In the genomic region with DNA sequence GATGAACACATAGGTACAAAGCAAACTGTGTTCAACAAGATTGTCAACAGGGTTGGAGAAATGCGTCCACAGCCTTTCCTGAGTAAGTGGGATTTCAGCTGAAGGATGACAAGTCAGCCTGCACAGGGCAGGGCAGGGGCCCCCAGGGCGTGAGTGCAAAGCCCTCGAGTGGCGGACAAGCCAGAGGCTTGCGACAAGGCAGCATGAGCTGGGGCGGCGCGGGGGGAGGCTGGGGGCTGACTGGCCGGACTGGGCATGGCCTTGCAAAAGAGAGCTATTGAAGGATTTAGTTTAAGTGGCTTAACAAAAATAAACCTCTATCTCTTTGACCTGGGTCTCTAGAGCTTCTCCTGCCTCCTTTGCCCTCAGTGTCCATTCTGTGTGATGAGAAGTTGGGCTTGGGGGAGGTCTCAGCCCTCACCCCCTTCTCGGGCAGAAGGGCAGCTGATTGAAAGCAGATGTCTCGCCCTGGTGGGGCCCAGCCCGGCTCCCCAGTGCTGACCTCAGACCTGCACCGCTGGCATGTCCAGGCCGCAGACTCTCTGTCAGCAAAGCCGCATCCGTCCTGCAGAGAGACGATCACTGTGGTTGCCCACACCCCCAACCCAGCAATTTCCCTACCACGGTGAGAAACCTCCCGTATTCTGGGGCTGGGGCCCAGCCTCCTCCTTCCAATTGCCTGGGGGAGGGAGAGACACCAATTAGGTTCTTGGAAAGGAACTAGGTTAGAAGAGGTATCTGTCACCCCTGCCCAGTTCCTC, we compare ENCODE assay signal across 16 cellular contexts. TPM values are rescaled to one million over a fixed set of nuclear protein-coding genes. Genes with fewer than 3 reads are reported as not detected.
DNase-seq lines count a peak whose midpoint lies in the region; ATAC-seq and TF ChIP-seq lines count a peak whose summit lies in the region.
"Had no signal": no experiment of that assay in that cellular context is flagged by ENCODE, and none has a peak within 500 bp of the region (broad histone marks: within the 10 kb centered on the region; RNA-seq: fewer than 3 reads in every experiment).

No MANE protein-coding gene starts in this region.

- no peak overlapping the region for H3K27ac ChIP-seq in left ventricle myocardium inferior (replicated peaks)
- no peak overlapping the region for H3K27ac ChIP-seq in uterus
- H3K27ac ChIP-seq: esophagus muscularis mucosa, parathyroid adenoma had no signal

- H3K36me3 Mint-ChIP-seq in activated naive CD8-positive, alpha-beta T cell treated with anti-CD3 and anti-CD28 coated beads, Interleukin-2, amount 10 ng/mL, durations not matched to agents 7 days and 5 days = no peaks in the 10 kb centered on the region
- no peaks in the 10 kb centered on the region for H3K36me3 Mint-ChIP-seq in mesothelial cell of epicardium

- no peaks in the 10 kb centered on the region for H3K27me3 Mint-ChIP-seq in activated naive CD8-positive, alpha-beta T cell treated with anti-CD3 and anti-CD28 coated beads, Interleukin-2, amount 10 ng/mL, durations not matched to agents 7 days and 5 days
- H3K27me3 Mint-ChIP-seq in mesothelial cell of epicardium (ENCODE audit: low read depth) = no peaks in the 10 kb centered on the region

- TF ChIP-seq CTCF in left ventricle myocardium inferior (IDR thresholded peaks at IDR 0.05; ENCODE audit: borderline replicate concordance) (no peak), mesothelial cell of epicardium (IDR thresholded peaks at IDR 0.05; ENCODE audit: unreplicated experiment) (no peak), uterus (IDR thresholded peaks at IDR 0.05) (no peak)

- H3K9me3 ChIP-seq in left ventricle myocardium inferior (replicated peaks) = no peaks in the 10 kb centered on the region
- no peaks in the 10 kb centered on the region for H3K9me3 ChIP-seq in uterus
- H3K9me3 ChIP-seq: esophagus muscularis mucosa had no signal

- H3K4me1 ChIP-seq in left ventricle myocardium inferior (peaks cover 52% of the 10 kb centered on the region), uterus (peaks cover 0 to 13% of the 10 kb centered on the region in 2 donors)

- TF ChIP-seq POLR2A in uterus (IDR thresholded peaks at IDR 0.05) = no peak

- H3K4me3 ChIP-seq in left ventricle myocardium inferior (no peak overlapping the region), uterus (no peak overlapping the region)
- H3K4me3 ChIP-seq: esophagus muscularis mucosa had no signal

- POLR2A ChIA-PET in activated naive CD8-positive, alpha-beta T cell treated with anti-CD3 and anti-CD28 coated beads, Interleukin-2, amount 10 ng/mL, durations not matched to agents 7 days and 5 days (lab: Charles Lee) = interaction anchor here (1.1 to 1.8 kb wide), 4 partner anchors 11 to 247 kb away, joined by 3 to 6 read pairs (median 4); a partner anchor contains a TSS

- ATAC-seq in left ventricle myocardium superior (no peak), GM18868 (IDR thresholded peaks at IDR 0.05; ENCODE audit: unreplicated experiment) (no peak), HG03469 (IDR thresholded peaks at IDR 0.05; ENCODE audit: unreplicated experiment) (no peak)
- ATAC-seq in activated naive CD8-positive, alpha-beta T cell treated with anti-CD3 and anti-CD28 coated beads, Interleukin-2, amount 10 ng/mL, durations not matched to agents 7 days and 5 days (ENCODE audit: low read depth) = no peak

- DNase-seq in left ventricle myocardium inferior (peak; percentile 9), left ventricle myocardium superior (no peak), mesothelial cell of epicardium (ENCODE audit: low spot score in 2 of 2, unreplicated experiment in 2 of 2) (peak in 1 of 2 experiments; percentile 18), uterus (peak; percentile 13 to 14), NCI-H82 treated with DMSO at 0.1 percent for 48 hours (lab: John Stamatoyannopoulos, UW; ENCODE audit: unreplicated experiment) (no peak)
- peak; percentile 29 for DNase-seq in activated naive CD8-positive, alpha-beta T cell treated with anti-CD3 and anti-CD28 coated beads, Interleukin-2, amount 10 ng/mL, durations not matched to agents 7 days and 5 days
- DNase-seq: activated CD4-positive, alpha-beta T cell treated with anti-CD3 and anti-CD28 coated beads for 4 hours; hippocampal formation; NCI-H2081; NCI-H774 had no signal

- peaks cover 40% of the 10 kb centered on the region for H3K4me1 Mint-ChIP-seq in activated naive CD8-positive, alpha-beta T cell treated with anti-CD3 and anti-CD28 coated beads, Interleukin-2, amount 10 ng/mL, durations not matched to agents 7 days and 5 days
- H3K4me1 Mint-ChIP-seq in mesothelial cell of epicardium = peaks cover 91% of the 10 kb centered on the region

- H3K4me3 Mint-ChIP-seq in activated naive CD8-positive, alpha-beta T cell treated with anti-CD3 and anti-CD28 coated beads, Interleukin-2, amount 10 ng/mL, durations not matched to agents 7 days and 5 days = no peak overlapping the region
- H3K4me3 Mint-ChIP-seq in mesothelial cell of epicardium = no peak overlapping the region

- no peaks in the 10 kb centered on the region for H3K36me3 ChIP-seq in left ventricle myocardium inferior
- H3K36me3 ChIP-seq in uterus = no peaks in the 10 kb centered on the region
- H3K36me3 ChIP-seq: esophagus muscularis mucosa had no signal

- no peaks in the 10 kb centered on the region for H3K9me3 Mint-ChIP-seq in activated naive CD8-positive, alpha-beta T cell treated with anti-CD3 and anti-CD28 coated beads, Interleukin-2, amount 10 ng/mL, durations not matched to agents 7 days and 5 days
- H3K9me3 Mint-ChIP-seq in mesothelial cell of epicardium = no peaks in the 10 kb centered on the region

- intact Hi-C loops in left ventricle myocardium inferior (cut with micrococcal nuclease) = no loop called here
- intact Hi-C loops in left ventricle myocardium superior (cut with micrococcal nuclease) = no loop called here
- intact Hi-C loops in uterus (cut with DNase I; ENCODE audit: low total_unique reads) = loop anchor here (5.0 kb wide), 1 partner anchor 189 kb away; no protein-coding TSS in a partner anchor

- peak overlapping the region; percentile 31 for H3K27ac Mint-ChIP-seq in activated naive CD8-positive, alpha-beta T cell treated with anti-CD3 and anti-CD28 coated beads, Interleukin-2, amount 10 ng/mL, durations not matched to agents 7 days and 5 days
- peak overlapping the region; percentile 12 for H3K27ac Mint-ChIP-seq in mesothelial cell of epicardium

- H3K27me3 ChIP-seq in left ventricle myocardium inferior (ENCODE audit: low read depth) (no peaks in the 10 kb centered on the region), uterus (no peaks in the 10 kb centered on the region)
- H3K27me3 ChIP-seq: esophagus muscularis mucosa had no signal

RNA-seq across cellular contexts. Expression of a gene that starts 24.3 kb away (rescaled TPM):
- total RNA-seq in left ventricle myocardium inferior (0.11 TPM), left ventricle myocardium superior (not detected), mesothelial cell of epicardium (0.13 to 0.34 TPM in 2 of 3 replicates, not detected in the other), uterus (under 1 TPM in 2 of 4 donors, not detected in 2; 0.26 to 0.29 TPM)
- total RNA-seq in activated naive CD8-positive, alpha-beta T cell treated with anti-CD3 and anti-CD28 coated beads, Interleukin-2, amount 10 ng/mL, durations not matched to agents 7 days and 5 days = not detected
- total RNA-seq: cerebellum, mammary epithelial cell had no signal

RNA-seq across cellular contexts. Expression of a gene that starts 47.2 kb away (rescaled TPM):
- 93.7 TPM for total RNA-seq in left ventricle myocardium inferior
- 113 TPM for total RNA-seq in left ventricle myocardium superior
- total RNA-seq in activated naive CD8-positive, alpha-beta T cell treated with anti-CD3 and anti-CD28 coated beads, Interleukin-2, amount 10 ng/mL, durations not matched to agents 7 days and 5 days = 1 to 10 TPM; 5.0 TPM
- 49.7 to 57.9 TPM (median 55.2 TPM) in 3 replicates for total RNA-seq in mesothelial cell of epicardium
- total RNA-seq in uterus = 100 to 1,000 TPM in 1 of 4 donors, 10 to 100 TPM in 3; 39.1 to 104 (median 61.0) TPM

Comparison
In these comparisons a context has a peak if more than half of its experiments do, and no peak if none do; other contexts are left out.
1. DNase-seq: peak in left ventricle myocardium inferior (single experiment), activated naive CD8-positive, alpha-beta T cell treated with anti-CD3 and anti-CD28 coated beads, Interleukin-2, amount 10 ng/mL, durations not matched to agents 7 days and 5 days (single experiment) and uterus (2 of 2); none in left ventricle myocardium superior (single experiment) and NCI-H82 treated with DMSO at 0.1 percent for 48 hours (single experiment).